Comparison of ENCODE assay signal across 16 cellular contexts in the genomic region with DNA sequence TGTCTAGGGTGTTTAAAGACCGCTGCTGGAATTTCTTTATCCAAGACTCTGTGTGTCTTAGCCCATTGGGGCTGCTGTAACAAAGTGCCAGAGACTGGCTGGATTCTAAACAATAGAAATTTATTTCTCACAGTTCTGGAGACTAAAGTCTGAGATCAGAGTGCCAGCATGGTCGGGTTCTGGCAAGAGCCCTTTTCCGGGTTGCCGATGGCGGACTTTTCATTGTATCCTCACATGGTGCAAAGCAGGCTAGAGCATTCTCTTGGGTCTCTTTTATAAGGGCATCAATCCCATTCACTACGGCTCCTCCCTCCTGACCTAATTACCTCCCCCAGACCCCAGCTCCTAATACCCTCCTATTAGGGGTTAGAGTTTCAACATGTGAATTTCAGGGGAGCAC. TPM values are rescaled to one million over a fixed set of nuclear protein-coding genes. Genes with fewer than 3 reads are reported as not detected.
DNase-seq lines count a peak whose midpoint lies in the region; ATAC-seq and TF ChIP-seq lines count a peak whose summit lies in the region.
"Had no signal": no experiment of that assay in that cellular context is flagged by ENCODE, and none has a peak within 500 bp of the region (broad histone marks: within the 10 kb centered on the region; RNA-seq: fewer than 3 reads in every experiment).

No MANE protein-coding gene starts in this region.

- H3K36me3 ChIP-seq in testis (ENCODE audit: low read depth, missing control alignments): no peaks in the 10 kb centered on the region

- H3K4me1 Mint-ChIP-seq in activated CD4-positive, alpha-beta T cell treated with anti-CD3 and anti-CD28 coated beads, Interleukin-2, amount 10 ng/mL, durations not matched to agents 7 days and 5 days: peaks cover 95% of the 10 kb centered on the region
- H3K4me1 Mint-ChIP-seq in T-helper 17 cell (peaks cover 65% of the 10 kb centered on the region), immature natural killer cell (peaks cover 95 to 100% of the 10 kb centered on the region in 2 donors)
- peaks cover 93% of the 10 kb centered on the region for H3K4me1 Mint-ChIP-seq in stimulated activated effector memory CD8-positive, alpha-beta T cell treated with anti-CD3 and anti-CD28 coated beads, Interleukin-12 subunit alpha, Interleukin-12 subunit beta, amount 100 ng/mL, for 72 hours

- H3K27me3 ChIP-seq in testis: no peaks in the 10 kb centered on the region

- peak overlapping the region; percentile 36 for H3K4me3 Mint-ChIP-seq in activated CD4-positive, alpha-beta T cell treated with anti-CD3 and anti-CD28 coated beads, Interleukin-2, amount 10 ng/mL, durations not matched to agents 7 days and 5 days
- peak overlapping the region; percentile 88 for H3K4me3 Mint-ChIP-seq in T-helper 17 cell
- peak overlapping the region in 4 of 5 donors; percentile 56 to 86 (median 68) for H3K4me3 Mint-ChIP-seq in immature natural killer cell
- peak overlapping the region; percentile 75 for H3K4me3 Mint-ChIP-seq in stimulated activated effector memory CD8-positive, alpha-beta T cell treated with anti-CD3 and anti-CD28 coated beads, Interleukin-12 subunit alpha, Interleukin-12 subunit beta, amount 100 ng/mL, for 72 hours
- H3K4me3 Mint-ChIP-seq: GM23338 had no signal

- no peak for DNase-seq in activated CD4-positive, alpha-beta T cell treated with anti-CD3 and anti-CD28 coated beads, Interleukin-2, amount 10 ng/mL, durations not matched to agents 7 days and 5 days
- DNase-seq in activated CD4-positive, alpha-beta T cell treated with anti-CD3 and anti-CD28 coated beads for 4 hours: no peak
- no peak for DNase-seq in T-helper 17 cell
- no peak for DNase-seq in immature natural killer cell
- DNase-seq in stimulated activated effector memory CD8-positive, alpha-beta T cell treated with anti-CD3 and anti-CD28 coated beads, Interleukin-12 subunit alpha, Interleukin-12 subunit beta, amount 100 ng/mL, for 72 hours (ENCODE audit: low spot score in 2 of 2): no peak
- no peak for DNase-seq in testis
- DNase-seq: activated CD8-positive, alpha-beta memory T cell treated with anti-CD3 and anti-CD28 coated beads, Interleukin-2, amount 50 U/mL, for 48 hours; DMS79; NCI-H2227 treated with DMSO at 0.1 percent for 48 hours; PC-9 had no signal

- intact Hi-C loops in testis (cut with DNase I; ENCODE audit: low total_unique reads): no loop called here

- peak overlapping the region; percentile 86 for H3K27ac Mint-ChIP-seq in activated CD4-positive, alpha-beta T cell treated with anti-CD3 and anti-CD28 coated beads, Interleukin-2, amount 10 ng/mL, durations not matched to agents 7 days and 5 days
- H3K27ac Mint-ChIP-seq in T-helper 17 cell (peak overlapping the region; percentile 98), immature natural killer cell (peak overlapping the region; percentile 91 to 98 (median 96))
- H3K27ac Mint-ChIP-seq in stimulated activated effector memory CD8-positive, alpha-beta T cell treated with anti-CD3 and anti-CD28 coated beads, Interleukin-12 subunit alpha, Interleukin-12 subunit beta, amount 100 ng/mL, for 72 hours: peak overlapping the region; percentile 91
- H3K27ac Mint-ChIP-seq: GM23338 had no signal

- no peak overlapping the region for H3K4me3 ChIP-seq in testis
- H3K4me3 ChIP-seq: GM23338, PC-9 had no signal

- H3K27me3 Mint-ChIP-seq in activated CD4-positive, alpha-beta T cell treated with anti-CD3 and anti-CD28 coated beads, Interleukin-2, amount 10 ng/mL, durations not matched to agents 7 days and 5 days: no peaks in the 10 kb centered on the region
- H3K27me3 Mint-ChIP-seq in T-helper 17 cell: no peaks in the 10 kb centered on the region
- peaks cover 0 to 4% (median 0%) of the 10 kb centered on the region in 3 donors for H3K27me3 Mint-ChIP-seq in immature natural killer cell (ENCODE audit: low read depth in 3 of 3)

- ATAC-seq in T-helper 17 cell (no peak), GM21447 (IDR thresholded peaks at IDR 0.05; ENCODE audit: unreplicated experiment) (no peak), HG02938 (IDR thresholded peaks at IDR 0.05; ENCODE audit: unreplicated experiment) (no peak)
- no peak for ATAC-seq in stimulated activated effector memory CD8-positive, alpha-beta T cell treated with anti-CD3 and anti-CD28 coated beads, Interleukin-12 subunit alpha, Interleukin-12 subunit beta, amount 100 ng/mL, for 72 hours
- ATAC-seq: GM23338 had no signal

- POLR2A ChIA-PET in activated CD4-positive, alpha-beta T cell treated with anti-CD3 and anti-CD28 coated beads, Interleukin-2, amount 10 ng/mL, durations not matched to agents 7 days and 5 days (lab: Charles Lee): no interaction called here

- peaks cover 75% of the 10 kb centered on the region for H3K36me3 Mint-ChIP-seq in activated CD4-positive, alpha-beta T cell treated with anti-CD3 and anti-CD28 coated beads, Interleukin-2, amount 10 ng/mL, durations not matched to agents 7 days and 5 days (ENCODE audit: low read depth)
- H3K36me3 Mint-ChIP-seq in T-helper 17 cell (ENCODE audit: low read depth) (peaks cover 8% of the 10 kb centered on the region), immature natural killer cell (peaks cover 2 to 15% (median 3%) of the 10 kb centered on the region in 3 donors)
- peaks cover 43% of the 10 kb centered on the region for H3K36me3 Mint-ChIP-seq in stimulated activated effector memory CD8-positive, alpha-beta T cell treated with anti-CD3 and anti-CD28 coated beads, Interleukin-12 subunit alpha, Interleukin-12 subunit beta, amount 100 ng/mL, for 72 hours

- TF ChIP-seq POLR2A in testis (IDR thresholded peaks at IDR 0.05): no peak

- H3K9me3 ChIP-seq in T-helper 17 cell (ENCODE audit: control insufficient read depth, low read length, poor library complexity, severe bottlenecking) (no peaks in the 10 kb centered on the region), testis (no peaks in the 10 kb centered on the region)

- CTCF ChIA-PET in activated CD4-positive, alpha-beta T cell treated with anti-CD3 and anti-CD28 coated beads, Interleukin-2, amount 10 ng/mL, durations not matched to agents 7 days and 5 days (lab: Charles Lee): interaction anchor here (1.5 kb wide), 1 partner anchor 9 kb away, joined by 5 read pairs; a partner anchor contains a TSS

- WGBS in testis, 2 donors: 87 to 89% methylated on average over 6 of the region's 6 CpGs

- TF ChIP-seq CTCF in testis (IDR thresholded peaks at IDR 0.05): no peak

- no peaks in the 10 kb centered on the region for H3K9me3 Mint-ChIP-seq in activated CD4-positive, alpha-beta T cell treated with anti-CD3 and anti-CD28 coated beads, Interleukin-2, amount 10 ng/mL, durations not matched to agents 7 days and 5 days
- H3K9me3 Mint-ChIP-seq in immature natural killer cell: no peaks in the 10 kb centered on the region
- H3K9me3 Mint-ChIP-seq in stimulated activated effector memory CD8-positive, alpha-beta T cell treated with anti-CD3 and anti-CD28 coated beads, Interleukin-12 subunit alpha, Interleukin-12 subunit beta, amount 100 ng/mL, for 72 hours: peaks cover 4% of the 10 kb centered on the region
- H3K9me3 Mint-ChIP-seq: GM23338 had no signal

- no peak overlapping the region for H3K27ac ChIP-seq in testis
- H3K27ac ChIP-seq: HL-60 had no signal

- no peaks in the 10 kb centered on the region for H3K4me1 ChIP-seq in testis

RNA-seq across cellular contexts. Expression of a gene that starts 9.5 kb away (rescaled TPM):
- 100 to 1,000 TPM; 428 to 468 TPM for total RNA-seq in activated CD4-positive, alpha-beta T cell treated with anti-CD3 and anti-CD28 coated beads, Interleukin-2, amount 10 ng/mL, durations not matched to agents 7 days and 5 days
- 100 to 1,000 TPM; 381 to 578 TPM for total RNA-seq in T-helper 17 cell
- 100 to 1,000 TPM in 1 of 3 donors, 10 to 100 TPM in 2; 18.2 to 151 (median 32.8) TPM for polyA plus RNA-seq in immature natural killer cell
- total RNA-seq in testis: 10 to 100 TPM; 12.0 to 14.9 TPM
- polyA plus RNA-seq in testis (ENCODE audit: insufficient read depth, low read depth, low replicate concordance): 10.3 TPM

RNA-seq across cellular contexts. Expression of a gene that starts 37.1 kb away (rescaled TPM):
- total RNA-seq in activated CD4-positive, alpha-beta T cell treated with anti-CD3 and anti-CD28 coated beads, Interleukin-2, amount 10 ng/mL, durations not matched to agents 7 days and 5 days: not detected
- 1 to 10 TPM in 1 of 2 donors, not detected in 1; 2.3 TPM for total RNA-seq in T-helper 17 cell
- polyA plus RNA-seq in immature natural killer cell: under 1 TPM in 1 of 3 donors, not detected in 2; 0.22 TPM
- under 1 TPM; 0.24 to 0.50 TPM for total RNA-seq in testis
- polyA plus RNA-seq in testis (ENCODE audit: insufficient read depth, low read depth, low replicate concordance): 0.69 TPM
- total RNA-seq: A673, GM23338, MCF 10A, PC-9 had no signal
- polyA plus RNA-seq: GM23338 had no signal

Comparison
In these comparisons a context has a peak if more than half of its experiments do, and no peak if none do; other contexts are left out.
1. H3K4me3 Mint-ChIP-seq: peak in every context shown above with its lines; median percentile 88 in T-helper 17 cell; 75 in stimulated activated effector memory CD8-positive, alpha-beta T cell treated with anti-CD3 and anti-CD28 coated beads, Interleukin-12 subunit alpha, Interleukin-12 subunit beta, amount 100 ng/mL, for 72 hours; 68 in immature natural killer cell; 36 in activated CD4-positive, alpha-beta T cell treated with anti-CD3 and anti-CD28 coated beads, Interleukin-2, amount 10 ng/mL, durations not matched to agents 7 days and 5 days.
2. RNA of a gene that starts 9.5 kb away (total RNA-seq): 381 to 578 TPM in T-helper 17 cell and 428 to 468 TPM in activated CD4-positive, alpha-beta T cell treated with anti-CD3 and anti-CD28 coated beads, Interleukin-2, amount 10 ng/mL, durations not matched to agents 7 days and 5 days; 12.0 to 14.9 TPM in testis; every median in the first group is over 10 times any median in the second.
3. Peak in every context shown above with its lines, with median percentiles within 50 percentile points of each other: H3K27ac Mint-ChIP-seq.